In the genomic region with DNA sequence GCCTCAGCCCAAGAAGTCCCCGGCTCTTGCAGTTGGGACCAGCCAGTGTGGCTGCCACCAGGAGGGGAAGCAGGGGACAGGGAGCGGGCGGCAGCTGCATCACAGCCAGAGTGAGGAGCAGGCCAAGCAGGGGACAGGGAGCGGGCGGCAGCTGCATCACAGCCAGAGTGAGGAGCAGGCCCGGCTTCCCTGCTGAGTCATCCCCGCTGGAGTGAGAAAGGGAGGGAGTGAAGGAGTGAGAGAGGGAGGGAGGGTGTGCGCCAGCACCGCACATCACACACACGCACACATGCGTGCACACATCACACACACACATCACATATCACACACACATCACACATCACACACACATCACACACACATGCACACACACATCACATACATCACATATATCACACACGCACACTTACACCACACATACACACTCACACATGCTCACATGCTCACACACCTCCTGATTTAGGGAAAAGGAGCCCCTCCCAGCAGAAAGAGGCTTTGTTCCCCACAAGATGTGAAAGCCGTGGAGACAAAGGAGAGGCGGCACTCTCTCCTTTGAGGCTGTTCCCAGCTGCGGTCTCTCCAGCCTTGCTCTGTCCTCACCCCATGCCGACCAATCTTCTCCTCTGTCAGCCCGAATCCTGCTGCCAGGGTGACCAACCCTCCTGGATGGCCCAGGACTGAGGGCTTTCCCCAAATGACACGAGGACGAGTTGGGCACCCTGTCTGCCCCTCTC, we compare ENCODE assay signal across 9 cellular contexts. TPM values are rescaled to one million over a fixed set of nuclear protein-coding genes. Genes with fewer than 3 reads are reported as not detected.
DNase-seq lines count a peak whose midpoint lies in the region; ATAC-seq and TF ChIP-seq lines count a peak whose summit lies in the region.
"Had no signal": no experiment of that assay in that cellular context is flagged by ENCODE, and none has a peak within 500 bp of the region (broad histone marks: within the 10 kb centered on the region; RNA-seq: fewer than 3 reads in every experiment).

No MANE protein-coding gene starts in this region.

- POLR2A ChIA-PET in HCT116 (lab: Charles Lee), result no interaction called here

- ATAC-seq in HCT116 (peak; percentile 88), RWPE2 (ENCODE audit: low read depth) (peak; percentile 87), GM18505 (IDR thresholded peaks at IDR 0.05; ENCODE audit: unreplicated experiment) (no peak), GM18867 (IDR thresholded peaks at IDR 0.05; ENCODE audit: unreplicated experiment) (no peak), HG03442 (IDR thresholded peaks at IDR 0.05; ENCODE audit: unreplicated experiment) (no peak)

- CTCF ChIA-PET in HCT116 (lab: Charles Lee), result interaction anchor here (1.0 kb wide), 1 partner anchor 158 kb away, joined by 3 read pairs; no protein-coding TSS in a partner anchor

- H3K4me3 ChIP-seq in HCT116 (replicated peaks in 1 of 2; ENCODE audit: low read depth in 1 of 2, low read length in 2 of 2), result no peak overlapping the region
- H3K4me3 ChIP-seq in RWPE2 (ENCODE audit: severe bottlenecking), result no peak overlapping the region
- no peak overlapping the region for H3K4me3 ChIP-seq in cardiac muscle cell
- H3K4me3 ChIP-seq in skeletal muscle tissue (ENCODE audit: low read length in 3 of 3), result peak overlapping the region in 2 of 3 donors; percentile 51 to 56

- RAD21 ChIA-PET in HCT116 (lab: Charles Lee; ENCODE audit: low non-redundant PET in 1 of 2, low total read pairs in 2 of 2, uncharacterized antibody in 2 of 2, unreplicated experiment in 2 of 2), result no interaction called here

- H2AFZ ChIP-seq in HCT116 (ENCODE audit: low read depth, low read length, poor library complexity, severe bottlenecking), result peak overlapping the region; percentile 61

- DNase-seq in HCT116 (ENCODE audit: low read depth, low spot score) (no peak), RWPE2 (ENCODE audit: low spot score) (no peak), cardiac muscle cell (ENCODE audit: low read depth in 1 of 2, low spot score in 1 of 2) (peak; percentile 31 to 68), activated gamma-delta T cell (lab: John Stamatoyannopoulos, UW) (no peak)

- no peak for TF ChIP-seq RAD21 in HCT116 (IDR thresholded peaks at IDR 0.05; ENCODE audit: low read depth)

- TF ChIP-seq POLR2A in HCT116 (IDR thresholded peaks at IDR 0.05; ENCODE audit: borderline replicate concordance, extremely low read depth, insufficient read depth, insufficient read length), result no peak
- no peak for TF ChIP-seq POLR2A in GM18505 (IDR thresholded peaks at IDR 0.05; ENCODE audit: borderline replicate concordance, extremely low read depth, insufficient read depth, insufficient read length)

- peaks cover 9 to 16% of the 10 kb centered on the region in 2 experiments; a peak in 3 of 4 replicates for H3K4me1 ChIP-seq in HCT116 (ENCODE audit: control insufficient read depth in 1 of 2, insufficient read depth in 2 of 2, low read length in 2 of 2)
- no peaks in the 10 kb centered on the region for H3K4me1 ChIP-seq in RWPE2 (ENCODE audit: insufficient read depth, poor library complexity, severe bottlenecking)
- H3K4me1 ChIP-seq in cardiac muscle cell (ENCODE audit: low read depth), result no peaks in the 10 kb centered on the region
- H3K4me1 ChIP-seq in skeletal muscle tissue (ENCODE audit: control insufficient read depth in 3 of 3, insufficient read depth in 3 of 3, low read length in 3 of 3), result peaks cover 10 to 25% (median 20%) of the 10 kb centered on the region in 3 donors

- no peaks in the 10 kb centered on the region for H3K79me2 ChIP-seq in HCT116 (ENCODE audit: insufficient read depth, low read length)

- H3K27me3 ChIP-seq in HCT116 (ENCODE audit: insufficient read depth, low read length) (no peaks in the 10 kb centered on the region), RWPE2 (ENCODE audit: insufficient read depth, poor library complexity, severe bottlenecking) (peaks cover 9% of the 10 kb centered on the region), cardiac muscle cell (no peaks in the 10 kb centered on the region), skeletal muscle tissue (ENCODE audit: control insufficient read depth in 3 of 3, insufficient read depth in 3 of 3, low read length in 3 of 3) (peaks cover 3 to 6% (median 4%) of the 10 kb centered on the region in 3 donors)

- peak overlapping the region; percentile 47 for H3K4me2 ChIP-seq in HCT116 (ENCODE audit: low read length)
- H3K4me2 ChIP-seq: KMS-11 had no signal

- H3K36me3 ChIP-seq in HCT116 (ENCODE audit: control insufficient read depth in 1 of 2, insufficient read depth in 2 of 2, low read length in 2 of 2) (no peaks in the 10 kb centered on the region), RWPE2 (ENCODE audit: low read depth) (no peaks in the 10 kb centered on the region), cardiac muscle cell (no peaks in the 10 kb centered on the region), skeletal muscle tissue (ENCODE audit: control insufficient read depth in 3 of 3, insufficient read depth in 3 of 3, low read length in 3 of 3) (no peaks in the 10 kb centered on the region)

- BruUV-seq in HCT116 (replicated peaks; lab: Mats Ljungman, UMichigan), result no TSS peak

- H3K9me2 ChIP-seq in HCT116 (ENCODE audit: insufficient read depth), result no peaks in the 10 kb centered on the region

- H3K27ac ChIP-seq in HCT116 (ENCODE audit: low read depth, low read length), result no peak overlapping the region
- no peak overlapping the region for H3K27ac ChIP-seq in RWPE2 (ENCODE audit: poor library complexity, severe bottlenecking)
- H3K27ac ChIP-seq in cardiac muscle cell, result no peak overlapping the region
- peak overlapping the region; percentile 33 for H3K27ac ChIP-seq in skeletal muscle tissue (ENCODE audit: low read depth, low read length)
- H3K27ac ChIP-seq: KMS-11 had no signal

- TF ChIP-seq CTCF in HCT116 (IDR thresholded peaks at IDR 0.05 in 2 of 3, conservative IDR thresholded peaks at IDR 0.05 in 1 of 3; ENCODE audit: borderline replicate concordance in 1 of 3, insufficient read depth in 1 of 3, low read depth in 2 of 3, low read length in 2 of 3) (no peak), RWPE2 (IDR thresholded peaks at IDR 0.05; ENCODE audit: poor library complexity, severe bottlenecking) (no peak), cardiac muscle cell (IDR thresholded peaks at IDR 0.05; ENCODE audit: low read depth, low read length) (no peak)

- intact Hi-C loops in HCT116 (cut with micrococcal nuclease), result no loop called here

- no peaks in the 10 kb centered on the region for H4K20me1 ChIP-seq in HCT116 (ENCODE audit: insufficient read depth)

- no peak overlapping the region; the same call in 1 of the 2 replicates for H3K9ac ChIP-seq in HCT116 (ENCODE audit: low read length)
- peak overlapping the region in 1 of 3 donors; percentile 45 for H3K9ac ChIP-seq in skeletal muscle tissue (ENCODE audit: low read depth in 1 of 3, low read length in 3 of 3)
- H3K9ac ChIP-seq: KMS-11 had no signal

- H3K9me3 ChIP-seq in HCT116 (ENCODE audit: control insufficient read depth in 1 of 2, insufficient read depth in 1 of 2, low read depth in 1 of 2, low read length in 2 of 2) (no peaks in the 10 kb centered on the region), RWPE2 (ENCODE audit: severe bottlenecking) (no peaks in the 10 kb centered on the region), cardiac muscle cell (ENCODE audit: low read depth) (no peaks in the 10 kb centered on the region), skeletal muscle tissue (ENCODE audit: control insufficient read depth in 3 of 3, low read length in 3 of 3) (no peaks in the 10 kb centered on the region)

TF ChIP-seq in HCT116, 20 proteins besides CTCF, POLR2A, EP300 and RAD21:
- TF ChIP-seq, protein P1, sequence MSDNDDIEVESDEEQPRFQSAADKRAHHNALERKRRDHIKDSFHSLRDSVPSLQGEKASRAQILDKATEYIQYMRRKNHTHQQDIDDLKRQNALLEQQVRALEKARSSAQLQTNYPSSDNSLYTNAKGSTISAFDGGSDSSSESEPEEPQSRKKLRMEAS (IDR thresholded peaks at IDR 0.05), result 0 out of 2 replicates have a peak, but pooled peaks have one; percentile 10
- TF ChIP-seq EZH2phosphoT487 (IDR thresholded peaks at IDR 0.05; ENCODE audit: borderline replicate concordance), result no peak

RNA-seq across cellular contexts. Expression of a gene that starts 16.8 kb away (rescaled TPM):
- total RNA-seq in HCT116 (2021; ENCODE audit: unreplicated experiment) (0.10 TPM), cardiac muscle cell (0.12 and 0.25 TPM in 2 replicates), skeletal muscle tissue (0.52 TPM)
- 0.04 and 0.13 TPM in 2 replicates for polyA plus RNA-seq in HCT116 (2012)
- 0.10 TPM in 1 of 2 replicates, not detected in the other for polyA plus RNA-seq in cardiac muscle cell

RNA-seq across cellular contexts. Expression of a gene that starts 23.3 kb away (rescaled TPM):
- total RNA-seq in HCT116 (2021; ENCODE audit: unreplicated experiment) (5.7 TPM), cardiac muscle cell (0.36 and 0.74 TPM in 2 replicates), skeletal muscle tissue (3.1 TPM)
- 4.9 and 5.4 TPM in 2 replicates for polyA plus RNA-seq in HCT116 (2012)
- 0.80 and 1.1 TPM in 2 replicates for polyA plus RNA-seq in cardiac muscle cell

Comparison
In these comparisons a context has a peak if more than half of its experiments do, and no peak if none do; other contexts are left out.
1. ATAC-seq: peak in HCT116 (single experiment) and RWPE2 (single experiment); none in GM18505 (single experiment), GM18867 (single experiment) and HG03442 (single experiment).
2. DNase-seq: peak in cardiac muscle cell (2 of 2); none in HCT116 (single experiment), RWPE2 (single experiment) and activated gamma-delta T cell (single experiment).
3. H3K4me3 ChIP-seq: peak in skeletal muscle tissue (2 of 3); none in HCT116 (0 of 2), RWPE2 (single experiment) and cardiac muscle cell (single experiment).